Comparison of ENCODE assay signal across 1 cellular context in the genomic region with DNA sequence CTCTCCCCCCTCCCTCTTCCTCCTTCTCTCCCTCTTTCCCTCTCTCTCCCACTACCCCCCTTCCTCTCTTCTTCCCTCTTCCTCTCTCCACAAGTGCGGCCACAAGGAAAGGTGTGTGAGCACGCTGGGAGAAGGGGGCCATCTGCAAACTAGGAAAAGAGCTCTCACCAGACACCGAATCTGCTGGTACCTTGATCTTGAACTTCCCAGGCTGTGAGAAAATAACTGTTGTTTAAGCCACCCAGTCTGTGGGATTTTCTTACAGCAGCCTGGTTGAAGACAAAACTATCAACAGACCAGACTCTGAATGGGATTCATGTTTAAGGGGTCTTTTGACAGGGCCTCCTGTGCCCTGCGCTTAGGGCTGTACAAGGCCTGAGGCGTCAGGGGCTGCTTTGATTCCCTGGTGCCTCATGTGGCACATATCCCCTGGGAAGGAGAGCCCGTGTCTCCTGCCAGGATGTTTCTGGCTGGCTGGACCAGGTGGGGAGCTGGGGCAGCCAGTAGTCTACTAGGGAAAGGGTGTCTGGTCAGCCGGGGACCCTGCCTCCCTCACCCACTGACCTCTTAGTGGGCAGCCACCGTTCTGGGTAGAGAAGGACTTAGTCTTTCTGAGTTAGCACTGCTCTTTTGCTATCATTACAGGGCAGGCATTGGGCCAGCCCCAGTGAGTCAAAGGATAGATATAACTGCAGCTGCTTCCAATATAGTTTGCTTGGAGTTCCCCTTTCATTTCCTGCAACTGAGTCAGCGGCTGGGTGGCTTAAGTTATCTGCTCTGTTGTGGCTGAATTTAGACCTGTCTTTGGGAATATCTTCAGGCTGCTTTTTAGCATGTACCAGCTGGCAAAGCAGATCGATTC.
TF ChIP-seq lines count a peak whose summit lies in the region.

No MANE protein-coding gene starts in this region.

TF ChIP-seq in GM12878, 131 proteins besides CTCF, POLR2A, EP300 and RAD21:
- TF ChIP-seq MEF2B (IDR thresholded peaks at IDR 0.05; ENCODE audit: partially characterized antibody, poor library complexity, severe bottlenecking) = peak; percentile 22
- no peak for TF ChIP-seq SIN3A (IDR thresholded peaks at IDR 0.05; ENCODE audit: low read depth, low read length)
- TF ChIP-seq, protein P1, sequence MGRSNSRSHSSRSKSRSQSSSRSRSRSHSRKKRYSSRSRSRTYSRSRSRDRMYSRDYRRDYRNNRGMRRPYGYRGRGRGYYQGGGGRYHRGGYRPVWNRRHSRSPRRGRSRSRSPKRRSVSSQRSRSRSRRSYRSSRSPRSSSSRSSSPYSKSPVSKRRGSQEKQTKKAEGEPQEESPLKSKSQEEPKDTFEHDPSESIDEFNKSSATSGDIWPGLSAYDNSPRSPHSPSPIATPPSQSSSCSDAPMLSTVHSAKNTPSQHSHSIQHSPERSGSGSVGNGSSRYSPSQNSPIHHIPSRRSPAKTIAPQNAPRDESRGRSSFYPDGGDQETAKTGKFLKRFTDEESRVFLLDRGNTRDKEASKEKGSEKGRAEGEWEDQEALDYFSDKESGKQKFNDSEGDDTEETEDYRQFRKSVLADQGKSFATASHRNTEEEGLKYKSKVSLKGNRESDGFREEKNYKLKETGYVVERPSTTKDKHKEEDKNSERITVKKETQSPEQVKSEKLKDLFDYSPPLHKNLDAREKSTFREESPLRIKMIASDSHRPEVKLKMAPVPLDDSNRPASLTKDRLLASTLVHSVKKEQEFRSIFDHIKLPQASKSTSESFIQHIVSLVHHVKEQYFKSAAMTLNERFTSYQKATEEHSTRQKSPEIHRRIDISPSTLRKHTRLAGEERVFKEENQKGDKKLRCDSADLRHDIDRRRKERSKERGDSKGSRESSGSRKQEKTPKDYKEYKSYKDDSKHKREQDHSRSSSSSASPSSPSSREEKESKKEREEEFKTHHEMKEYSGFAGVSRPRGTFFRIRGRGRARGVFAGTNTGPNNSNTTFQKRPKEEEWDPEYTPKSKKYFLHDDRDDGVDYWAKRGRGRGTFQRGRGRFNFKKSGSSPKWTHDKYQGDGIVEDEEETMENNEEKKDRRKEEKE (IDR thresholded peaks at IDR 0.05) = no peak
- TF ChIP-seq SREBF1 (IDR thresholded peaks at IDR 0.05; ENCODE audit: low read length) = no peak
- no peak for TF ChIP-seq YBX1 (IDR thresholded peaks at IDR 0.05)
- no peak for TF ChIP-seq RFX5 (IDR thresholded peaks at IDR 0.05; ENCODE audit: low read depth, low read length)
- TF ChIP-seq TBL1XR1 (IDR thresholded peaks at IDR 0.05; ENCODE audit: low read depth, low read length) = no peak
- 0 out of 2 replicates have a peak, but pooled peaks have one; percentile 9 for TF ChIP-seq IKZF1 (conservative IDR thresholded peaks at IDR 0.05)
- no peak for TF ChIP-seq WRNIP1 (IDR thresholded peaks at IDR 0.05; ENCODE audit: borderline replicate concordance, low read depth, low read length)
- TF ChIP-seq CHD2 (IDR thresholded peaks at IDR 0.05; ENCODE audit: borderline replicate concordance, low read depth, low read length) = no peak
TF ChIP-seq in GM12878: peak in this region for 2.
